ENCODE assay signal across 8 cellular contexts in the genomic region with DNA sequence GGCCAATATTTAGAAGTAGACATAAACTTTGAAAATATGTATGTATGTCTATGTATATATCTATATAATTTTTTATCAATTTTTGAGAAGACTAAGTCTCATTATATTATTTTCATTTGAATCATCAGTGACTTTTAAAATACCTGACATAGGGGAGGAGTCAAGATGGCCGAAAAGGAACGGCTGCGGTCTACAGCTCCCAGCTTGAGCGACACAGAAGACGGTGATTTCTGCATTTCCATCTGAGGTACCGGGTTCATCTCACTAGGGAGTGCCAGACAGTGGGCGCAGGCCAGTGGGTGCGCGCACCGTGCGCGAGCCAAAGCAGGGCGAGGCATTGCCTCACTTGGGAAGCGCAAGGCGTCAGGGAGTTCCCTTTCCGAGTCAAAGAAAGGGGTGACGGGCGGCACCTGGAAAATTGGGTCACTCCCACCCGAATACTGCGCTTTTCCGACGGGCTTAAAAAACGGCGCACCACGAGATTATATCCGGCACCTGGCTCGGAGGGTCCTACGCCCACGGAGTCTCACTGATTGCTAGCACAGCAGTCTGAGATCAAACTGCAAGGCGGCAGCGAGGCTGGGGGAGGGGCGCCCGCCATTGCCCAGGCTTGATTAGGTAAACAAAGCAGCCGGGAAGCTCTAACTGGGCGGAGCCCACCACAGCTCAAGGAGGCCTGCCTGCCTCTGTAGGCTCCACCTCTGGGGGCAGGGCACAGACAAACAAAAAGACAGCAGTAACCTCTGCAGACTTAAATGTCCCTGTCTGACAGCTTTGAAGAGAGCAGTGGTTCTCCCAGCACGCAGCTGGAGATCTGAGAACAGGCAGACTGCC.
DNase-seq lines count a peak whose midpoint lies in the region; ATAC-seq, FAIRE-seq and TF ChIP-seq lines count a peak whose summit lies in the region.
"Not testable (repeated sequence)": the region's sequence is repeated elsewhere in the genome, so short reads cannot be mapped to it uniquely, and the experiment has no call there.

No MANE protein-coding gene starts in this region.

- not testable (repeated sequence) for TF ChIP-seq CTCF in PC-9 (conservative IDR thresholded peaks at IDR 0.05); glutamatergic neuron (IDR thresholded peaks at IDR 0.05; ENCODE audit: partially characterized antibody, unreplicated experiment); HepG2 (CRISPR knock-in tag; IDR thresholded peaks at IDR 0.05); progenitor cell of endocrine pancreas (IDR thresholded peaks at IDR 0.05; ENCODE audit: unreplicated experiment)

- H3K36me3 ChIP-seq in PC-9 (ENCODE audit: low read depth); HepG2 (replicated peaks in 1 of 2; ENCODE audit: control insufficient read depth in 1 of 2, insufficient read depth in 2 of 2, low read length in 2 of 2): not testable (repeated sequence)

- POLR2A ChIA-PET in HEK293T (lab: Yijun Ruan, JAX); PC-9 (lab: Charles Lee; ENCODE audit: unreplicated experiment); HepG2 (lab: Yijun Ruan, JAX): not testable (repeated sequence)

- not testable (repeated sequence) for FAIRE-seq in HepG2 (lab: Jason Lieb, UNC)

- not testable (repeated sequence) for H3F3A ChIP-seq in PC-9 (ENCODE audit: insufficient read depth, low read depth)

- H3K4me3 ChIP-seq in PC-9; HepG2 (replicated peaks in 1 of 3; ENCODE audit: insufficient read depth in 1 of 3, low read depth in 2 of 3, low read length in 3 of 3): not testable (repeated sequence)

- not testable (repeated sequence) for H3K9me3 Mint-ChIP-seq in glutamatergic neuron (ENCODE audit: unreplicated experiment); progenitor cell of endocrine pancreas (ENCODE audit: low read depth)

- not testable (repeated sequence) for H2AFZ ChIP-seq in PC-9; HepG2 (ENCODE audit: low read length)

- not testable (repeated sequence) for H3K27ac ChIP-seq in PC-9; HepG2 (ENCODE audit: extremely low read length, insufficient read depth, low read length)

- not testable (repeated sequence) for H3K27me3 ChIP-seq in PC-9 (ENCODE audit: insufficient read depth, low read depth); HepG2 (ENCODE audit: control insufficient read depth in 1 of 2, insufficient read depth in 2 of 2, low read length in 2 of 2)

- H3K4me2 ChIP-seq in PC-9, result 0 out of 2 replicates have a peak overlapping the region, but pooled peaks have one; percentile 23
- not testable (repeated sequence) for H3K4me2 ChIP-seq in HepG2 (ENCODE audit: low read depth, low read length)

- not testable (repeated sequence) for H3K36me3 Mint-ChIP-seq in glutamatergic neuron (ENCODE audit: unreplicated experiment); progenitor cell of endocrine pancreas (ENCODE audit: insufficient read depth)

- in situ Hi-C loops in HepG2 (cut with HindIII; ENCODE audit: extremely low pct_ligation_motif_present, low pct_unique_long_range_greater_than_20kb), result not testable (repeated sequence)

- H3K4me1 ChIP-seq in PC-9 (replicated peaks; ENCODE audit: insufficient read depth); HepG2 (ENCODE audit: insufficient read depth, low read length): not testable (repeated sequence)

- H3K4me3 Mint-ChIP-seq in glutamatergic neuron (ENCODE audit: unreplicated experiment) (peak overlapping the region; percentile 59), progenitor cell of endocrine pancreas (ENCODE audit: low read depth) (peak overlapping the region; percentile 73)

- not testable (repeated sequence) for ATAC-seq in HepG2

- CTCF ChIA-PET in HEK293T (lab: Yijun Ruan, JAX); PC-9 (lab: Charles Lee); HepG2 (lab: Yijun Ruan, JAX; ENCODE audit: low intra/inter-chr PET ratio, low total read pairs): not testable (repeated sequence)

- not testable (repeated sequence) for BruUV-seq in PC-9 (replicated peaks; lab: Mats Ljungman, UMichigan); HepG2 (replicated peaks; lab: Mats Ljungman, UMichigan)

- not testable (repeated sequence) for H3K9me3 ChIP-seq in PC-9 (ENCODE audit: insufficient read depth, low read depth); HepG2 (ENCODE audit: low read length)

- not testable (repeated sequence) for H3K9ac ChIP-seq in HepG2 (ENCODE audit: insufficient read depth, low read depth, low read length)

- DNase-seq in DMS53 (lab: John Stamatoyannopoulos, UW) (peak; percentile 60), NCI-H1417 (lab: John Stamatoyannopoulos, UW) (peak; percentile 11 to 75 (median 46)), NCI-H2227 treated with DMSO at 0.1 percent for 48 hours (lab: John Stamatoyannopoulos, UW) (peak; percentile 18), PC-9 (peak in 1 of 2 experiments; percentile 14)
- not testable (repeated sequence) for DNase-seq in HEK293T (ENCODE audit: extremely low spot score); glutamatergic neuron; HepG2 (ENCODE audit: low spot score); progenitor cell of endocrine pancreas (ENCODE audit: low spot score, unreplicated experiment)

- H3K27me3 Mint-ChIP-seq in glutamatergic neuron (ENCODE audit: unreplicated experiment); progenitor cell of endocrine pancreas: not testable (repeated sequence)

- TF ChIP-seq RAD21 in HepG2 (CRISPR knock-in tag; IDR thresholded peaks at IDR 0.05), result not testable (repeated sequence)

- not testable (repeated sequence) for H3K9me2 ChIP-seq in PC-9 (ENCODE audit: insufficient read depth)

- not testable (repeated sequence) for H3K4me1 Mint-ChIP-seq in glutamatergic neuron (ENCODE audit: low read depth, unreplicated experiment); progenitor cell of endocrine pancreas (ENCODE audit: low read depth)

- not testable (repeated sequence) for TF ChIP-seq POLR2A in HepG2 (IDR thresholded peaks at IDR 0.05; ENCODE audit: insufficient read depth in 1 of 2, low read depth in 2 of 2, low read length in 2 of 2)

- TF ChIP-seq EP300 in HepG2 (IDR thresholded peaks at IDR 0.05; ENCODE audit: low read depth in 2 of 2, low read length in 2 of 2); HepG2 (CRISPR knock-in tag; IDR thresholded peaks at IDR 0.05; ENCODE audit: borderline replicate concordance): not testable (repeated sequence)

- not testable (repeated sequence) for H3K79me2 ChIP-seq in PC-9 (ENCODE audit: low read depth); HepG2 (ENCODE audit: insufficient read depth, low read length)

- intact Hi-C loops in PC-9 (cut with micrococcal nuclease; ENCODE audit: unreplicated experiment); HepG2 (cut with micrococcal nuclease; ENCODE audit: unreplicated experiment): not testable (repeated sequence)

- H4K20me1 ChIP-seq in PC-9 (ENCODE audit: insufficient read depth); HepG2 (ENCODE audit: insufficient read depth, low read length): not testable (repeated sequence)

- not testable (repeated sequence) for H3K27ac Mint-ChIP-seq in glutamatergic neuron (ENCODE audit: unreplicated experiment)
- peak overlapping the region; percentile 92 for H3K27ac Mint-ChIP-seq in progenitor cell of endocrine pancreas

- 88% methylated on average over 29 of the region's 36 CpGs for WGBS in HepG2 (ENCODE audit: low lambda C conversion rate)

TF ChIP-seq in HEK293T, 16 proteins besides CTCF, POLR2A, EP300 and RAD21:
- peak; percentile 50; the same call in 1 of the 2 replicates for TF ChIP-seq L3MBTL2 (conservative IDR thresholded peaks at IDR 0.05)

TF ChIP-seq in HepG2, 621 proteins besides CTCF, POLR2A, EP300 and RAD21 (continues in another document):
- TF ChIP-seq, protein P1, sequence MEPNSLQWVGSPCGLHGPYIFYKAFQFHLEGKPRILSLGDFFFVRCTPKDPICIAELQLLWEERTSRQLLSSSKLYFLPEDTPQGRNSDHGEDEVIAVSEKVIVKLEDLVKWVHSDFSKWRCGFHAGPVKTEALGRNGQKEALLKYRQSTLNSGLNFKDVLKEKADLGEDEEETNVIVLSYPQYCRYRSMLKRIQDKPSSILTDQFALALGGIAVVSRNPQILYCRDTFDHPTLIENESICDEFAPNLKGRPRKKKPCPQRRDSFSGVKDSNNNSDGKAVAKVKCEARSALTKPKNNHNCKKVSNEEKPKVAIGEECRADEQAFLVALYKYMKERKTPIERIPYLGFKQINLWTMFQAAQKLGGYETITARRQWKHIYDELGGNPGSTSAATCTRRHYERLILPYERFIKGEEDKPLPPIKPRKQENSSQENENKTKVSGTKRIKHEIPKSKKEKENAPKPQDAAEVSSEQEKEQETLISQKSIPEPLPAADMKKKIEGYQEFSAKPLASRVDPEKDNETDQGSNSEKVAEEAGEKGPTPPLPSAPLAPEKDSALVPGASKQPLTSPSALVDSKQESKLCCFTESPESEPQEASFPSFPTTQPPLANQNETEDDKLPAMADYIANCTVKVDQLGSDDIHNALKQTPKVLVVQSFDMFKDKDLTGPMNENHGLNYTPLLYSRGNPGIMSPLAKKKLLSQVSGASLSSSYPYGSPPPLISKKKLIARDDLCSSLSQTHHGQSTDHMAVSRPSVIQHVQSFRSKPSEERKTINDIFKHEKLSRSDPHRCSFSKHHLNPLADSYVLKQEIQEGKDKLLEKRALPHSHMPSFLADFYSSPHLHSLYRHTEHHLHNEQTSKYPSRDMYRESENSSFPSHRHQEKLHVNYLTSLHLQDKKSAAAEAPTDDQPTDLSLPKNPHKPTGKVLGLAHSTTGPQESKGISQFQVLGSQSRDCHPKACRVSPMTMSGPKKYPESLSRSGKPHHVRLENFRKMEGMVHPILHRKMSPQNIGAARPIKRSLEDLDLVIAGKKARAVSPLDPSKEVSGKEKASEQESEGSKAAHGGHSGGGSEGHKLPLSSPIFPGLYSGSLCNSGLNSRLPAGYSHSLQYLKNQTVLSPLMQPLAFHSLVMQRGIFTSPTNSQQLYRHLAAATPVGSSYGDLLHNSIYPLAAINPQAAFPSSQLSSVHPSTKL (CRISPR knock-in tag; IDR thresholded peaks at IDR 0.05), result peak; percentile 34; the same call in 1 of the 2 replicates
- TF ChIP-seq FOXA1 (IDR thresholded peaks at IDR 0.05), result not testable (repeated sequence)
- peak; percentile 49; the same call in 1 of the 2 replicates for TF ChIP-seq FOXA1 (CRISPR knock-in tag; IDR thresholded peaks at IDR 0.05)
